ENCODE assay signal across 26 cellular contexts in the genomic region with DNA sequence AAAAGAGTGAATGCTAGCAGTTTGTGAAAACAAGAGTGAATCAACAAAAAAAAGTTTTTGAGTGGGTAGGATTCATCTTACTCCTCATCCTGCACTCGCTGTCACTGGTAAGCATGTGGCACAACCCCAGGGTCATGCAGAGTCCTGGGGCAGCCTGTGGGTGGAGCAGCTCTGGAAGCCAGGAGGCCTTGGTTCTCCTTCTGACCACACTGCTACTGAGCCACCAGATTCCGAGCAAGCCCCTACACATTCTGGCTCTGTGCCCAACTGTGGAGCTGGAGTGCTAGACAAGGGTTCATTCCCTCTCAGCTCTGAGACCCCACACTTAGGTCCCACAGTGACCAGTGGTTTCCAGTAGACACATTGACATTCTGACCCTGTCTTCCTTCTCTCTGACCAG.
"Had no signal": no experiment of that assay in that cellular context is flagged by ENCODE, and none has a peak within 500 bp of the region (broad histone marks: within the 10 kb centered on the region; RNA-seq: fewer than 3 reads in every experiment).

No MANE protein-coding gene starts in this region.

- H3K27me3 ChIP-seq: adrenal gland, body of pancreas, SJSA1 had no signal

- H3K9me3 ChIP-seq: adrenal gland, body of pancreas, SJSA1, SK-N-SH had no signal

- H3K27ac ChIP-seq: adrenal gland, body of pancreas, KMS-11, SJSA1 had no signal

- DNase-seq: activated B cell treated with CpG ODN at 0.5 μM for 24 hours; activated CD4-positive, alpha-beta memory T cell treated with anti-CD3 and anti-CD28 coated beads for 36 hours; activated CD4-positive, alpha-beta T cell treated with anti-CD3 and anti-CD28 coated beads for 4 hours; activated CD4-positive, alpha-beta T cell treated with anti-CD3 and anti-CD28 coated beads, Interleukin-2, amount 50 U/mL, for 1 hour; activated CD4-positive, CD25-positive, alpha-beta regulatory T cell treated with anti-CD3 and anti-CD28 coated beads, Interleukin-2, amount 50 U/mL, for 72 hours; activated CD8-positive, alpha-beta memory T cell treated with anti-CD3 and anti-CD28 coated beads, Interleukin-2, amount 50 U/mL, for 4 hours; activated gamma-delta T cell treated with Interleukin-2 at 50 U/mL for 16 hours; activated naive CD4-positive, alpha-beta T cell treated with anti-CD3 and anti-CD28 coated beads for 36 hours; activated T-cell treated with anti-CD3 and anti-CD28 coated beads for 4 hours; activated T-cell treated with anti-CD3 and anti-CD28 coated beads, Interleukin-2, amount 50 U/mL, for 4 hours; adrenal gland; body of pancreas; central memory CD4-positive, alpha-beta T cell; NCI-H1105; NCI-H1417 treated with DMSO at 0.1 percent for 48 hours; NCI-H1930; NCI-H2081 treated with DMSO at 0.1 percent for 48 hours; NCI-H510A; NCI-H526; NCI-H748 treated with DMSO at 0.1 percent for 48 hours; OCI-M1; SHP77; SK-N-SH had no signal

- H3K4me1 ChIP-seq: adrenal gland, SJSA1 had no signal

- H3K4me2 ChIP-seq: KMS-11, SK-N-SH had no signal

- H3K4me3 ChIP-seq: adrenal gland, body of pancreas, SJSA1 had no signal

- H3K36me3 ChIP-seq: adrenal gland, SJSA1 had no signal

- ATAC-seq: activated naive CD4-positive, alpha-beta T cell treated with anti-CD3 and anti-CD28 coated beads, Interleukin-2, amount 50 U/mL, for 72 hours; activated T-cell treated with anti-CD3 and anti-CD28 coated beads, Interleukin-2, amount 50 U/mL, for 4 hours; body of pancreas had no signal

- H3K9ac ChIP-seq: KMS-11, SK-N-SH had no signal
